In the genomic region with DNA sequence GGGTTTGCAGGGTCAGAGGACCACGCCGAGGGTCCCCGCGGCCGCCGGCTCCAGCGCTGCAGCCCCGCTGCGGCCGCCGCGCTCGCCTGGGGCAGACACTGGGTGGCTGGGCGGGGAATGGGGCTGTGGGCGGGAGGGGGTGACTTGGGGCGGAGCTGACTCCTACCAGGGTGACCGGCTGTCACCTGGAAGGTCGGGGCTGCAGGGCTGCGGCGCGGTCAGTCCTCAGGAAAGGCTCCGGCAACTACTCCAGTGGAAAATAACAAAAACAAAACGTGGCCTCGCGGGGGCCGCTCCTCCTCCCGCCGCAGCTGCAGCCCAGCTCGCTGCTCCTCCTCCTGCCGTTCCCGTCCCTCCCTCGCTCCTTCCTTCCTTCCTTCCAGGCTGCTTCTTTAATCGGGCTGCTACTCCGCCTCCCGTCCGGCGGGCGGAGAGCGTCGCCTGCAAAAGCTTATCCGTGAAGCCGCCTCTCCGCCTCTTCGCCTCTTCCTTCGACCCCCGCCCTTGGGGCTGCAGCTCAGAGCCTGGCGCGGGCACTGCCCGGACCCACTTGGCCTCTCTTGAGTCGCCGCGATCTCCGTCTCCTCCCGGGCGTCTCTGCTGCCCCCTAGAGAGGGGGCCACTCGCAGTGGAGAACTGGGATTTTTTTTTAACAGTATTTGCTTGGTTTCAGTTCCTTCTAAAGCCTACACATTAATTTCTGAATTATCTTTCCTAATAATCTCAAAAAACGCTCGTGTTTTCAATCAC, we compare ENCODE assay signal across 8 cellular contexts. TPM values are rescaled to one million over a fixed set of nuclear protein-coding genes. Genes with fewer than 3 reads are reported as not detected.
DNase-seq lines count a peak whose midpoint lies in the region; ATAC-seq, FAIRE-seq and TF ChIP-seq lines count a peak whose summit lies in the region.

A gene with protein sequence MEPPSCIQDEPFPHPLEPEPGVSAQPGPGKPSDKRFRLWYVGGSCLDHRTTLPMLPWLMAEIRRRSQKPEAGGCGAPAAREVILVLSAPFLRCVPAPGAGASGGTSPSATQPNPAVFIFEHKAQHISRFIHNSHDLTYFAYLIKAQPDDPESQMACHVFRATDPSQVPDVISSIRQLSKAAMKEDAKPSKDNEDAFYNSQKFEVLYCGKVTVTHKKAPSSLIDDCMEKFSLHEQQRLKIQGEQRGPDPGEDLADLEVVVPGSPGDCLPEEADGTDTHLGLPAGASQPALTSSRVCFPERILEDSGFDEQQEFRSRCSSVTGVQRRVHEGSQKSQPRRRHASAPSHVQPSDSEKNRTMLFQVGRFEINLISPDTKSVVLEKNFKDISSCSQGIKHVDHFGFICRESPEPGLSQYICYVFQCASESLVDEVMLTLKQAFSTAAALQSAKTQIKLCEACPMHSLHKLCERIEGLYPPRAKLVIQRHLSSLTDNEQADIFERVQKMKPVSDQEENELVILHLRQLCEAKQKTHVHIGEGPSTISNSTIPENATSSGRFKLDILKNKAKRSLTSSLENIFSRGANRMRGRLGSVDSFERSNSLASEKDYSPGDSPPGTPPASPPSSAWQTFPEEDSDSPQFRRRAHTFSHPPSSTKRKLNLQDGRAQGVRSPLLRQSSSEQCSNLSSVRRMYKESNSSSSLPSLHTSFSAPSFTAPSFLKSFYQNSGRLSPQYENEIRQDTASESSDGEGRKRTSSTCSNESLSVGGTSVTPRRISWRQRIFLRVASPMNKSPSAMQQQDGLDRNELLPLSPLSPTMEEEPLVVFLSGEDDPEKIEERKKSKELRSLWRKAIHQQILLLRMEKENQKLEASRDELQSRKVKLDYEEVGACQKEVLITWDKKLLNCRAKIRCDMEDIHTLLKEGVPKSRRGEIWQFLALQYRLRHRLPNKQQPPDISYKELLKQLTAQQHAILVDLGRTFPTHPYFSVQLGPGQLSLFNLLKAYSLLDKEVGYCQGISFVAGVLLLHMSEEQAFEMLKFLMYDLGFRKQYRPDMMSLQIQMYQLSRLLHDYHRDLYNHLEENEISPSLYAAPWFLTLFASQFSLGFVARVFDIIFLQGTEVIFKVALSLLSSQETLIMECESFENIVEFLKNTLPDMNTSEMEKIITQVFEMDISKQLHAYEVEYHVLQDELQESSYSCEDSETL (N-terminal part only) (minus strand): TSS at position 100 of the 750 bp plus-strand sequence. CDS start 402 bp downstream, outside the sequence.

- peak; percentile 81 to 86 for TF ChIP-seq RAD21 in liver (IDR thresholded peaks at IDR 0.05)

- H3K4me1 ChIP-seq in duodenal mucosa (ENCODE audit: control insufficient read depth in 1 of 2, insufficient read depth in 2 of 2, low read length in 2 of 2) (peaks cover 0 to 7% of the 10 kb centered on the region in 2 donors), liver (ENCODE audit: control insufficient read depth in 4 of 4, insufficient read depth in 4 of 4, low read length in 3 of 4) (peaks cover 0 to 21% (median 11%) of the 10 kb centered on the region in 4 donors)

- under 1% methylated on average over 58 of the region's 58 CpGs for WGBS in liver

- ATAC-seq in HG03432 (IDR thresholded peaks at IDR 0.05; ENCODE audit: unreplicated experiment) = peak; percentile 78

- H3K36me3 ChIP-seq in duodenal mucosa (ENCODE audit: control insufficient read depth in 1 of 2, insufficient read depth in 2 of 2, low read length in 2 of 2) (no peaks in the 10 kb centered on the region), liver (ENCODE audit: control insufficient read depth in 4 of 4, insufficient read depth in 3 of 4, low read depth in 1 of 4, low read length in 3 of 4) (no peaks in the 10 kb centered on the region)

- H3K27me3 ChIP-seq in duodenal mucosa (ENCODE audit: control insufficient read depth in 1 of 2, insufficient read depth in 2 of 2, low read length in 2 of 2) (peaks cover 0 to 4% of the 10 kb centered on the region in 2 donors), liver (ENCODE audit: control insufficient read depth in 4 of 4, insufficient read depth in 4 of 4, low read length in 3 of 4) (no peaks in the 10 kb centered on the region)

- peak; percentile 84 for FAIRE-seq in GM19239 (lab: Jason Lieb, UNC)

- DNase-seq in CD1c-positive myeloid dendritic cell (ENCODE audit: extremely low spot score) (peak; percentile 93), GM19239 (ENCODE audit: insufficient read length, low spot score) (no peak), NCI-H524 (lab: John Stamatoyannopoulos, UW) (peak; percentile 80 to 95)
- peak; percentile 39 for DNase-seq in activated CD4-positive, alpha-beta T cell treated with anti-CD3 and anti-CD28 coated beads, Interleukin-2, amount 50 U/mL, for 1 hour
- DNase-seq in stimulated activated CD4-positive, alpha-beta T cell treated with anti-CD3 and anti-CD28 coated beads, Interleukin-4, amount 100 ng/mL, for 48 hours (ENCODE audit: low read depth in 2 of 2) = peak; percentile 40 to 49

- peak within 1 kb of the TSS; percentile 44 for H3K27ac ChIP-seq in duodenal mucosa (ENCODE audit: low read depth, low read length)
- H3K27ac ChIP-seq in liver (ENCODE audit: low read depth in 1 of 2, low read length in 2 of 2) = peak within 1 kb of the TSS; percentile 85 to 92

- H3K4me3 ChIP-seq in duodenal mucosa (ENCODE audit: low read depth in 1 of 2, low read length in 2 of 2) (peak within 1 kb of the TSS; percentile 77 to 79), liver (ENCODE audit: low read depth in 1 of 3, low read length in 3 of 3) (peak within 1 kb of the TSS; percentile 86 to 97 (median 93))

- TF ChIP-seq CTCF in liver (IDR thresholded peaks at IDR 0.05; ENCODE audit: low read depth, low read length, missing input control) = peak; percentile 71

- H3K9me3 ChIP-seq in duodenal mucosa (ENCODE audit: control insufficient read depth in 1 of 2, low read length in 2 of 2) = no peaks in the 10 kb centered on the region
- no peaks in the 10 kb centered on the region for H3K9me3 ChIP-seq in liver (ENCODE audit: control insufficient read depth in 4 of 4, low read length in 3 of 4)

- H3K9ac ChIP-seq in duodenal mucosa (ENCODE audit: low read depth in 1 of 2, low read length in 2 of 2) (peak within 1 kb of the TSS; percentile 54 to 79), liver (ENCODE audit: low read depth in 1 of 2, low read length in 2 of 2) (peak within 1 kb of the TSS; percentile 65 to 95)

TF ChIP-seq in liver, 16 proteins besides CTCF, POLR2A, EP300 and RAD21 (continues in another document):
- TF ChIP-seq FOXA1 (IDR thresholded peaks at IDR 0.05) (no peak), TAF1 (conservative IDR thresholded peaks at IDR 0.05) (peak; percentile 29), JUND (IDR thresholded peaks at IDR 0.05) (peak in 1 of 2 donors; percentile 15), YY1 (IDR thresholded peaks at IDR 0.05) (peak; percentile 55), EGR1 (IDR thresholded peaks at IDR 0.05; ENCODE audit: low read depth in 2 of 2) (no peak), HNF4G (IDR thresholded peaks at IDR 0.05) (no peak), NR2F2 (IDR thresholded peaks at IDR 0.05) (peak; percentile 69), GABPA (IDR thresholded peaks at IDR 0.05 in 1 of 2, conservative IDR thresholded peaks at IDR 0.05 in 1 of 2) (no peak), SP1 (IDR thresholded peaks at IDR 0.05) (peak; percentile 50)
- TF ChIP-seq, protein P1, sequence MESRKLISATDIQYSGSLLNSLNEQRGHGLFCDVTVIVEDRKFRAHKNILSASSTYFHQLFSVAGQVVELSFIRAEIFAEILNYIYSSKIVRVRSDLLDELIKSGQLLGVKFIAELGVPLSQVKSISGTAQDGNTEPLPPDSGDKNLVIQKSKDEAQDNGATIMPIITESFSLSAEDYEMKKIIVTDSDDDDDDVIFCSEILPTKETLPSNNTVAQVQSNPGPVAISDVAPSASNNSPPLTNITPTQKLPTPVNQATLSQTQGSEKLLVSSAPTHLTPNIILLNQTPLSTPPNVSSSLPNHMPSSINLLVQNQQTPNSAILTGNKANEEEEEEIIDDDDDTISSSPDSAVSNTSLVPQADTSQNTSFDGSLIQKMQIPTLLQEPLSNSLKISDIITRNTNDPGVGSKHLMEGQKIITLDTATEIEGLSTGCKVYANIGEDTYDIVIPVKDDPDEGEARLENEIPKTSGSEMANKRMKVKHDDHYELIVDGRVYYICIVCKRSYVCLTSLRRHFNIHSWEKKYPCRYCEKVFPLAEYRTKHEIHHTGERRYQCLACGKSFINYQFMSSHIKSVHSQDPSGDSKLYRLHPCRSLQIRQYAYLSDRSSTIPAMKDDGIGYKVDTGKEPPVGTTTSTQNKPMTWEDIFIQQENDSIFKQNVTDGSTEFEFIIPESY (IDR thresholded peaks at IDR 0.05) = no peak
- TF ChIP-seq, protein P2, sequence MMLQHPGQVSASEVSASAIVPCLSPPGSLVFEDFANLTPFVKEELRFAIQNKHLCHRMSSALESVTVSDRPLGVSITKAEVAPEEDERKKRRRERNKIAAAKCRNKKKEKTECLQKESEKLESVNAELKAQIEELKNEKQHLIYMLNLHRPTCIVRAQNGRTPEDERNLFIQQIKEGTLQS (IDR thresholded peaks at IDR 0.05) = no peak
- TF ChIP-seq, protein P3, sequence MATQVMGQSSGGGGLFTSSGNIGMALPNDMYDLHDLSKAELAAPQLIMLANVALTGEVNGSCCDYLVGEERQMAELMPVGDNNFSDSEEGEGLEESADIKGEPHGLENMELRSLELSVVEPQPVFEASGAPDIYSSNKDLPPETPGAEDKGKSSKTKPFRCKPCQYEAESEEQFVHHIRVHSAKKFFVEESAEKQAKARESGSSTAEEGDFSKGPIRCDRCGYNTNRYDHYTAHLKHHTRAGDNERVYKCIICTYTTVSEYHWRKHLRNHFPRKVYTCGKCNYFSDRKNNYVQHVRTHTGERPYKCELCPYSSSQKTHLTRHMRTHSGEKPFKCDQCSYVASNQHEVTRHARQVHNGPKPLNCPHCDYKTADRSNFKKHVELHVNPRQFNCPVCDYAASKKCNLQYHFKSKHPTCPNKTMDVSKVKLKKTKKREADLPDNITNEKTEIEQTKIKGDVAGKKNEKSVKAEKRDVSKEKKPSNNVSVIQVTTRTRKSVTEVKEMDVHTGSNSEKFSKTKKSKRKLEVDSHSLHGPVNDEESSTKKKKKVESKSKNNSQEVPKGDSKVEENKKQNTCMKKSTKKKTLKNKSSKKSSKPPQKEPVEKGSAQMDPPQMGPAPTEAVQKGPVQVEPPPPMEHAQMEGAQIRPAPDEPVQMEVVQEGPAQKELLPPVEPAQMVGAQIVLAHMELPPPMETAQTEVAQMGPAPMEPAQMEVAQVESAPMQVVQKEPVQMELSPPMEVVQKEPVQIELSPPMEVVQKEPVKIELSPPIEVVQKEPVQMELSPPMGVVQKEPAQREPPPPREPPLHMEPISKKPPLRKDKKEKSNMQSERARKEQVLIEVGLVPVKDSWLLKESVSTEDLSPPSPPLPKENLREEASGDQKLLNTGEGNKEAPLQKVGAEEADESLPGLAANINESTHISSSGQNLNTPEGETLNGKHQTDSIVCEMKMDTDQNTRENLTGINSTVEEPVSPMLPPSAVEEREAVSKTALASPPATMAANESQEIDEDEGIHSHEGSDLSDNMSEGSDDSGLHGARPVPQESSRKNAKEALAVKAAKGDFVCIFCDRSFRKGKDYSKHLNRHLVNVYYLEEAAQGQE (IDR thresholded peaks at IDR 0.05) = no peak
- TF ChIP-seq, protein P4, sequence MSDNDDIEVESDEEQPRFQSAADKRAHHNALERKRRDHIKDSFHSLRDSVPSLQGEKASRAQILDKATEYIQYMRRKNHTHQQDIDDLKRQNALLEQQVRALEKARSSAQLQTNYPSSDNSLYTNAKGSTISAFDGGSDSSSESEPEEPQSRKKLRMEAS (IDR thresholded peaks at IDR 0.05) = peak; percentile 35

RNA-seq across cellular contexts. Expression of the gene that starts here (rescaled TPM):
- total RNA-seq in liver = 10 to 100 TPM in 1 of 2 donors, 1 to 10 TPM in 1; 9.2 to 11.1 TPM
- 1 to 10 TPM; 2.3 to 3.8 TPM for polyA plus RNA-seq in liver
